In genomic region chr11:73307323-73308002, GRCh38 we compare ENCODE assay signal across 8 cellular contexts. TPM values are rescaled to one million over a fixed set of nuclear protein-coding genes. Genes with fewer than 3 reads are reported as not detected.
A peak's percentile ranks its signal among the peaks of the same experiment; 100 is the strongest.
DNase-seq lines count a peak whose midpoint lies in the region; ATAC-seq and TF ChIP-seq lines count a peak whose summit lies in the region.

No MANE protein-coding gene starts in this region.

- DNase-seq in NCI-H1417 (lab: John Stamatoyannopoulos, UW) (peak; percentile 96 to 99 (median 98)), SW480 (ENCODE audit: low spot score) (peak; percentile 97), amniotic epithelial cell (ENCODE audit: low read depth) (peak; percentile 98), left cardiac atrium (peak; percentile 98), progenitor cell of endocrine pancreas (ENCODE audit: low spot score, unreplicated experiment) (peak; percentile 99), ureter (ENCODE audit: low spot score) (peak; percentile 98)

- TF ChIP-seq CTCF in progenitor cell of endocrine pancreas (IDR thresholded peaks at IDR 0.05; ENCODE audit: unreplicated experiment) = peak; percentile 82

- peak overlapping the region; percentile 63 for H3K4me3 ChIP-seq in GM08714 (ENCODE audit: low read length)

- peaks cover 3% of the 10 kb centered on the region for H3K27me3 Mint-ChIP-seq in progenitor cell of endocrine pancreas

- intact Hi-C loops in left cardiac atrium (cut with DNase I) = loop anchor here in 1 of 2 donors (1.0 to 5.0 kb wide), 2 partner anchors 28 to 85 kb away; no protein-coding TSS in a partner anchor

- ATAC-seq in HG02678 (IDR thresholded peaks at IDR 0.05; ENCODE audit: unreplicated experiment) = peak; percentile 60
- peak; percentile 62 to 75 for ATAC-seq in left cardiac atrium

- H3K4me3 Mint-ChIP-seq in progenitor cell of endocrine pancreas (ENCODE audit: low read depth) = peak overlapping the region; percentile 72

- H3K4me1 Mint-ChIP-seq in progenitor cell of endocrine pancreas (ENCODE audit: low read depth) = peaks cover 25% of the 10 kb centered on the region

- no peaks in the 10 kb centered on the region for H3K9me3 Mint-ChIP-seq in progenitor cell of endocrine pancreas (ENCODE audit: low read depth)

- peak overlapping the region; percentile 99 for H3K27ac Mint-ChIP-seq in progenitor cell of endocrine pancreas

- no peaks in the 10 kb centered on the region for H3K36me3 Mint-ChIP-seq in progenitor cell of endocrine pancreas (ENCODE audit: insufficient read depth)

RNA-seq across cellular contexts. Expression of gene ARHGEF17, which starts 0.6 kb away (rescaled TPM):
- 10 to 100 TPM; 42.2 to 53.2 TPM for total RNA-seq in left cardiac atrium
- 71.4 and 77.0 TPM in 2 replicates for total RNA-seq in progenitor cell of endocrine pancreas
- total RNA-seq in ureter = 71.5 TPM

RNA-seq across cellular contexts. Expression of gene P2RY6, which starts 35.3 kb away (rescaled TPM):
- 1 to 10 TPM; 2.0 to 4.4 TPM for total RNA-seq in left cardiac atrium
- total RNA-seq in progenitor cell of endocrine pancreas = 0.13 and 0.14 TPM in 2 replicates
- total RNA-seq in ureter = 2.2 TPM

Comparison
In these comparisons a context has a peak if more than half of its experiments do, and no peak if none do; other contexts are left out.
1. Peak in every context shown above with its lines: DNase-seq, ATAC-seq and H3K4me3 ChIP-seq.